13 cellular contexts compared by ENCODE assay signal in genomic region chr4:161604516-161605300, GRCh38.
A peak's percentile ranks its signal among the peaks of the same experiment; 100 is the strongest.
DNase-seq lines count a peak whose midpoint lies in the region; ATAC-seq lines count a peak whose summit lies in the region.
"Had no signal": no experiment of that assay in that cellular context is flagged by ENCODE, and none has a peak within 500 bp of the region (broad histone marks: within the 10 kb centered on the region; RNA-seq: fewer than 3 reads in every experiment).

No MANE protein-coding gene starts in this region.

- H3F3A ChIP-seq in GM23248 (ENCODE audit: insufficient read depth): no peaks in the 10 kb centered on the region

- 7 to 8% methylated on average over 4 of the region's 4 CpGs for WGBS in GM23248 (ENCODE audit: low coverage in 1 of 2, low lambda C conversion rate in 2 of 2, missing lambda C conversion rate in 2 of 2), 2 experiments

- H3K4me1 ChIP-seq in GM23248 (ENCODE audit: insufficient read depth): no peaks in the 10 kb centered on the region
- H3K4me1 ChIP-seq: adrenal gland, colonic mucosa had no signal

- no peaks in the 10 kb centered on the region for H3K9me3 ChIP-seq in GM23248 (ENCODE audit: low read depth)
- H3K9me3 ChIP-seq: adrenal gland, colonic mucosa had no signal

- peak; percentile 64 for ATAC-seq in GM19328 (IDR thresholded peaks at IDR 0.05; ENCODE audit: unreplicated experiment)
- ATAC-seq in HG03066 (IDR thresholded peaks at IDR 0.05; ENCODE audit: low read depth, unreplicated experiment): peak; percentile 85
- ATAC-seq in HG02763 (IDR thresholded peaks at IDR 0.05; ENCODE audit: unreplicated experiment): no peak
- ATAC-seq: Panc1 had no signal

- DNase-seq in Ammon's horn (ENCODE audit: low spot score) (peak; percentile 7), NOMO-1 treated with DMSO at 0.1 percent for 48 hours (lab: John Stamatoyannopoulos, UW; ENCODE audit: unreplicated experiment) (peak; percentile 55), GM23248 (no peak), NCI-H1436 (lab: John Stamatoyannopoulos, UW) (no peak)
- DNase-seq in activated CD4-positive, alpha-beta T cell treated with anti-CD3 and anti-CD28 coated beads, Interleukin-2, amount 50 U/mL, for 1 hour: no peak
- DNase-seq: adrenal gland, colonic mucosa, mesendoderm had no signal

- no peak overlapping the region for H3K4me2 ChIP-seq in GM23248 (ENCODE audit: unreplicated experiment)
- H3K4me2 ChIP-seq: KMS-11 had no signal

- in situ Hi-C loops in GM23248 (cut with MboI): no loop called here

- H3K27me3 ChIP-seq in GM23248 (replicated peaks; ENCODE audit: insufficient read depth): no peaks in the 10 kb centered on the region
- H3K27me3 ChIP-seq: adrenal gland, colonic mucosa had no signal

- H3K9me2 ChIP-seq in GM23248 (ENCODE audit: insufficient read depth): no peaks in the 10 kb centered on the region

- no peaks in the 10 kb centered on the region for H3K36me3 ChIP-seq in GM23248 (ENCODE audit: low read depth)
- H3K36me3 ChIP-seq: adrenal gland, colonic mucosa had no signal

- H3K9ac ChIP-seq in GM23248: no peak overlapping the region
- H3K9ac ChIP-seq: KMS-11 had no signal

- H3K79me2 ChIP-seq in GM23248 (ENCODE audit: insufficient read depth): no peaks in the 10 kb centered on the region

- H3K27ac ChIP-seq in GM23248: no peak overlapping the region
- H3K27ac ChIP-seq: adrenal gland, colonic mucosa, KMS-11 had no signal

- H3K4me3 ChIP-seq in GM23248: no peak overlapping the region
- H3K4me3 ChIP-seq: adrenal gland, colonic mucosa had no signal

- no peaks in the 10 kb centered on the region for H4K20me1 ChIP-seq in GM23248 (ENCODE audit: insufficient read depth)

- H2AFZ ChIP-seq in GM23248: no peak overlapping the region

Comparison
In these comparisons a context has a peak if more than half of its experiments do, and no peak if none do; other contexts are left out.
1. DNase-seq: peak in Ammon's horn (single experiment) and NOMO-1 treated with DMSO at 0.1 percent for 48 hours (single experiment); none in GM23248 (single experiment), NCI-H1436 (single experiment) and activated CD4-positive, alpha-beta T cell treated with anti-CD3 and anti-CD28 coated beads, Interleukin-2, amount 50 U/mL, for 1 hour (single experiment).